19 cellular contexts compared by ENCODE assay signal in genomic region chr17:33973491-33973890, GRCh38.
"Had no signal": no experiment of that assay in that cellular context is flagged by ENCODE, and none has a peak within 500 bp of the region (broad histone marks: within the 10 kb centered on the region; RNA-seq: fewer than 3 reads in every experiment).

No MANE protein-coding gene starts in this region.

- DNase-seq: activated CD4-positive, alpha-beta memory T cell treated with anti-CD3 and anti-CD28 coated beads, Interleukin-2, amount 10 ng/mL, durations not matched to agents 7 days and 5 days; activated CD4-positive, alpha-beta T cell treated with anti-CD3 and anti-CD28 coated beads for 36 hours; activated CD4-positive, alpha-beta T cell treated with anti-CD3 and anti-CD28 coated beads, Interleukin-2, amount 50 U/mL, for 1 hour; activated CD4-positive, CD25-positive, alpha-beta regulatory T cell; activated gamma-delta T cell; activated naive CD4-positive, alpha-beta T cell treated with anti-CD3 and anti-CD28 coated beads for 36 hours; activated T-cell treated with anti-CD3 and anti-CD28 coated beads for 4 hours; activated T-cell treated with anti-CD3 and anti-CD28 coated beads, Interleukin-2, amount 50 U/mL, for 48 hours; cerebellar nuclear complex; IMR-90; KBM-7; NCI-H1092; NCI-H1417 treated with DMSO at 0.1 percent for 48 hours; NCI-H1694; NCI-H2081; NCI-H510A treated with DMSO at 0.1 percent for 48 hours; NK-92 treated with Interleukin-12 subunit alpha and Interleukin-12 subunit beta, amount 100 ng/mL, for 24 hours; PC-3; SHP77 had no signal
